8 cellular contexts compared by ENCODE assay signal in the genomic region with DNA sequence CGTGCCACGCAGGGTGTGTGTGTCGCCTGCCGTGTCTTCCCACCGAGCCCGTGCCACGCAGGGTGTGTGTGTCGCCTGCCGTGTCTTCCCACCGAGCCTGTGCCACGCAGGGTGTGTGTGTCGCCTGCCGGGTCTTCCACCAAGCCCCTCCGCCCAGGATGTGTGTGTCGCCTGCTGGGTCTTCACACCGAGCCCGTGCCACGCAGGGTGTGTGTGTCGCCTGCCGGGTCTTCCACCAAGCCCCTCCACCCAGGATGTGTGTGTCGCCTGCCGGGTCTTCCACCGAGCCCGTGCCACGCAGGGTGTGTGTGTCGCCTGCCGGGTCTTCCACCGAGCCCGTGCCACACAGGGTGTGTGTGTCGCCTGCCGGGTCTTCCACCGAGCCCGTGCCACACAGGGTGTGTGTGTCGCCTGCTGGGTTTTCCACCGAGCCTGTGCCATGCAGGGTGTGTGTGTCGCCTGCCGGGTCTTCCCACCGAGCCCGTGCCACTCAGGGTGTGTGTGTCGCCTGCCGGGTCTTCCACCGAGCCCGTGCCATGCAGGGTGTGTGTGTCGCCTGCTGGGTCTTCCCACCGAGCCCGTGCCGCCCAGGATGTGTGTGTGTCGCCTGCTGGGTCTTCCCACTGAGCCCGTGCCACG.
A peak's percentile ranks its signal among the peaks of the same experiment; 100 is the strongest.
DNase-seq lines count a peak whose midpoint lies in the region; ATAC-seq, FAIRE-seq and TF ChIP-seq lines count a peak whose summit lies in the region.
"Not testable (repeated sequence)": the region's sequence is repeated elsewhere in the genome, so short reads cannot be mapped to it uniquely, and the experiment has no call there.

No MANE protein-coding gene starts in this region.

- H2AK5ac ChIP-seq in neuronal stem cell (ENCODE audit: low read depth, low read length) = peak overlapping the region; percentile 76

- H3K27ac ChIP-seq in RWPE2 (ENCODE audit: poor library complexity, severe bottlenecking); kidney (ENCODE audit: low read depth in 2 of 2, low read length in 2 of 2); neuronal stem cell (replicated peaks; ENCODE audit: low read length); aorta (ENCODE audit: low read depth in 1 of 2, low read length in 2 of 2): not testable (repeated sequence)

- H3K23ac ChIP-seq in neuronal stem cell (ENCODE audit: low read depth, low read length, poor library complexity) = peak overlapping the region; percentile 67

- not testable (repeated sequence) for H3K9ac ChIP-seq in kidney (ENCODE audit: low read length in 2 of 2)
- H3K9ac ChIP-seq in neuronal stem cell (ENCODE audit: low read depth, low read length, poor library complexity) = peak overlapping the region; percentile 50

- not testable (repeated sequence) for H3K4me3 ChIP-seq in RWPE2 (ENCODE audit: severe bottlenecking); kidney (ENCODE audit: low read length in 2 of 2); neuronal stem cell (ENCODE audit: low read length in 2 of 2); aorta (ENCODE audit: low read length in 2 of 2)

- peak overlapping the region; percentile 74 for H3K18ac ChIP-seq in neuronal stem cell (ENCODE audit: low read length)

- H3K36me3 Mint-ChIP-seq in activated CD4-positive, alpha-beta memory T cell treated with anti-CD3 and anti-CD28 coated beads, Interleukin-2, amount 10 ng/mL, durations not matched to agents 7 days and 5 days (ENCODE audit: low read depth) = peaks cover 48% of the 10 kb centered on the region
- peaks cover 32% of the 10 kb centered on the region for H3K36me3 Mint-ChIP-seq in activated naive CD4-positive, alpha-beta T cell treated with anti-CD3 and anti-CD28 coated beads for 36 hours (ENCODE audit: low read depth)
- H3K36me3 Mint-ChIP-seq in dendritic cell treated with granulocyte-macrophage colony-stimulating factor and Interleukin-4, amounts not matched to agents 40 ng/mL and 50 ng/mL, for 4 days (ENCODE audit: low read depth) = peaks cover 39% of the 10 kb centered on the region

- H3K4me2 ChIP-seq in neuronal stem cell (ENCODE audit: insufficient read depth, low read length, poor library complexity, severe bottlenecking) = not testable (repeated sequence)

- H3K27me3 ChIP-seq in RWPE2 (ENCODE audit: insufficient read depth, poor library complexity, severe bottlenecking); neuronal stem cell (ENCODE audit: control insufficient read depth in 3 of 3, insufficient read depth in 3 of 3, low read depth in 1 of 3, low read length in 3 of 3); aorta (ENCODE audit: control insufficient read depth in 1 of 2, insufficient read depth in 2 of 2, low read length in 1 of 2): not testable (repeated sequence)

- H3K79me1 ChIP-seq in neuronal stem cell (ENCODE audit: low read depth, low read length) = not testable (repeated sequence)

- H3K27me3 Mint-ChIP-seq in activated CD4-positive, alpha-beta memory T cell treated with anti-CD3 and anti-CD28 coated beads, Interleukin-2, amount 10 ng/mL, durations not matched to agents 7 days and 5 days; activated naive CD4-positive, alpha-beta T cell treated with anti-CD3 and anti-CD28 coated beads for 36 hours (ENCODE audit: low read depth); dendritic cell treated with granulocyte-macrophage colony-stimulating factor and Interleukin-4, amounts not matched to agents 40 ng/mL and 50 ng/mL, for 4 days: not testable (repeated sequence)

- ATAC-seq in RWPE2 (ENCODE audit: low read depth); aorta (ENCODE audit: low FRiP score): not testable (repeated sequence)

- H3K4me1 ChIP-seq in RWPE2 (ENCODE audit: insufficient read depth, poor library complexity, severe bottlenecking); kidney (ENCODE audit: control insufficient read depth in 1 of 2, insufficient read depth in 1 of 2, low read depth in 1 of 2, low read length in 2 of 2); aorta (ENCODE audit: control insufficient read depth in 1 of 2, insufficient read depth in 2 of 2, low read length in 2 of 2): not testable (repeated sequence)
- H3K4me1 ChIP-seq in neuronal stem cell (ENCODE audit: control insufficient read depth in 2 of 2, insufficient read depth in 1 of 2, low read depth in 1 of 2, low read length in 2 of 2) = peaks cover 25 to 44% of the 10 kb centered on the region in 2 donors

- POLR2A ChIA-PET in activated CD4-positive, alpha-beta memory T cell treated with anti-CD3 and anti-CD28 coated beads, Interleukin-2, amount 10 ng/mL, durations not matched to agents 7 days and 5 days (lab: Charles Lee) = interaction anchor here (0.7 to 2.4 kb wide), 20 partner anchors 8 to 422 kb away, joined by 3 to 120 read pairs (median 6); no protein-coding TSS in a partner anchor

- H3K27ac Mint-ChIP-seq in activated CD4-positive, alpha-beta memory T cell treated with anti-CD3 and anti-CD28 coated beads, Interleukin-2, amount 10 ng/mL, durations not matched to agents 7 days and 5 days = peak overlapping the region; percentile 100
- peak overlapping the region; percentile 96 for H3K27ac Mint-ChIP-seq in activated naive CD4-positive, alpha-beta T cell treated with anti-CD3 and anti-CD28 coated beads for 36 hours
- H3K27ac Mint-ChIP-seq in dendritic cell treated with granulocyte-macrophage colony-stimulating factor and Interleukin-4, amounts not matched to agents 40 ng/mL and 50 ng/mL, for 4 days = peak overlapping the region; percentile 61

- not testable (repeated sequence) for H2BK120ac ChIP-seq in neuronal stem cell (ENCODE audit: low read depth, low read length)

- CTCF ChIA-PET in activated CD4-positive, alpha-beta memory T cell treated with anti-CD3 and anti-CD28 coated beads, Interleukin-2, amount 10 ng/mL, durations not matched to agents 7 days and 5 days (lab: Charles Lee) = interaction anchor here (0.9 to 1.8 kb wide), 3 partner anchors 14 to 271 kb away, joined by 3 to 9 read pairs (median 3); no protein-coding TSS in a partner anchor
- CTCF ChIA-PET in activated naive CD4-positive, alpha-beta T cell treated with anti-CD3 and anti-CD28 coated beads for 36 hours (lab: Charles Lee) = interaction anchor here (1.3 kb wide), 1 partner anchor 22 kb away, joined by 5 read pairs; no protein-coding TSS in a partner anchor

- peaks cover 25% of the 10 kb centered on the region for H3K36me3 ChIP-seq in RWPE2 (ENCODE audit: low read depth)
- H3K36me3 ChIP-seq in kidney (ENCODE audit: control insufficient read depth in 1 of 2, insufficient read depth in 2 of 2, low read length in 2 of 2); neuronal stem cell (replicated peaks in 1 of 2; ENCODE audit: control insufficient read depth in 2 of 2, insufficient read depth in 2 of 2, low read length in 2 of 2); aorta (ENCODE audit: control insufficient read depth in 1 of 2, insufficient read depth in 2 of 2, low read length in 1 of 2): not testable (repeated sequence)

- H4K91ac ChIP-seq in neuronal stem cell (ENCODE audit: low read depth, low read length, poor library complexity) = not testable (repeated sequence)

- peaks cover 71% of the 10 kb centered on the region for H3K4me1 Mint-ChIP-seq in activated CD4-positive, alpha-beta memory T cell treated with anti-CD3 and anti-CD28 coated beads, Interleukin-2, amount 10 ng/mL, durations not matched to agents 7 days and 5 days
- peaks cover 56% of the 10 kb centered on the region for H3K4me1 Mint-ChIP-seq in activated naive CD4-positive, alpha-beta T cell treated with anti-CD3 and anti-CD28 coated beads for 36 hours (ENCODE audit: low read depth)
- H3K4me1 Mint-ChIP-seq in dendritic cell treated with granulocyte-macrophage colony-stimulating factor and Interleukin-4, amounts not matched to agents 40 ng/mL and 50 ng/mL, for 4 days (ENCODE audit: low read depth) = peaks cover 64% of the 10 kb centered on the region

- H3K4me3 Mint-ChIP-seq in activated CD4-positive, alpha-beta memory T cell treated with anti-CD3 and anti-CD28 coated beads, Interleukin-2, amount 10 ng/mL, durations not matched to agents 7 days and 5 days = peak overlapping the region; percentile 72
- H3K4me3 Mint-ChIP-seq in activated naive CD4-positive, alpha-beta T cell treated with anti-CD3 and anti-CD28 coated beads for 36 hours = peak overlapping the region; percentile 64
- not testable (repeated sequence) for H3K4me3 Mint-ChIP-seq in dendritic cell treated with granulocyte-macrophage colony-stimulating factor and Interleukin-4, amounts not matched to agents 40 ng/mL and 50 ng/mL, for 4 days

- not testable (repeated sequence) for H3K9me3 ChIP-seq in RWPE2 (ENCODE audit: severe bottlenecking); kidney (ENCODE audit: control insufficient read depth in 1 of 2, low read length in 2 of 2); neuronal stem cell (replicated peaks in 1 of 2; ENCODE audit: control insufficient read depth in 2 of 2, insufficient read depth in 1 of 2, low read depth in 1 of 2, low read length in 2 of 2); aorta (ENCODE audit: control insufficient read depth, low read length)

- intact Hi-C loops in activated naive CD4-positive, alpha-beta T cell treated with anti-CD3 and anti-CD28 coated beads for 36 hours (cut with micrococcal nuclease) = loop anchor here (1.0 kb wide), 6 partner anchors 15 to 211 kb away; no protein-coding TSS in a partner anchor
- intact Hi-C loops in dendritic cell treated with granulocyte-macrophage colony-stimulating factor and Interleukin-4, amounts not matched to agents 40 ng/mL and 50 ng/mL, for 4 days (cut with micrococcal nuclease); kidney (cut with DNase I); aorta (cut with DNase I): not testable (repeated sequence)

- H2AFZ ChIP-seq in neuronal stem cell (ENCODE audit: low read length) = not testable (repeated sequence)

- TF ChIP-seq CTCF in RWPE2 (IDR thresholded peaks at IDR 0.05; ENCODE audit: poor library complexity, severe bottlenecking); kidney (IDR thresholded peaks at IDR 0.05; ENCODE audit: borderline replicate concordance, extremely low read depth, insufficient read depth): not testable (repeated sequence)

- H4K8ac ChIP-seq in neuronal stem cell (ENCODE audit: low read depth, low read length) = not testable (repeated sequence)

- WGBS in neuronal stem cell (ENCODE audit: extremely low coverage in 2 of 2, insufficient read length in 2 of 2, insufficient replicate concordance in 1 of 2), 2 donors = no CpG with 5 or more reads among the region's 50 CpGs
- WGBS in aorta, 2 donors = 95 to 96% methylated on average over 43 to 48 of the region's 50 CpGs

- not testable (repeated sequence) for FAIRE-seq in kidney (lab: Jason Lieb, UNC)

- not testable (repeated sequence) for H2BK5ac ChIP-seq in neuronal stem cell (ENCODE audit: low read length)

- not testable (repeated sequence) for H3K4ac ChIP-seq in neuronal stem cell (ENCODE audit: low read length)

- not testable (repeated sequence) for H2BK15ac ChIP-seq in neuronal stem cell (ENCODE audit: low read length)

- DNase-seq in COR-L47 (lab: John Stamatoyannopoulos, UW) (peak; percentile 89), RWPE2 (ENCODE audit: low spot score) (peak; percentile 56), kidney (peak; percentile 45), aorta (peak; percentile 16 to 26)
- DNase-seq in activated CD4-positive, alpha-beta memory T cell treated with anti-CD3 and anti-CD28 coated beads, Interleukin-2, amount 10 ng/mL, durations not matched to agents 7 days and 5 days; activated naive CD4-positive, alpha-beta T cell treated with anti-CD3 and anti-CD28 coated beads for 36 hours; neuronal stem cell (ENCODE audit: low spot score): not testable (repeated sequence)

- H3K14ac ChIP-seq in neuronal stem cell (ENCODE audit: low read length) = peak overlapping the region; percentile 75

- not testable (repeated sequence) for H3K9me3 Mint-ChIP-seq in activated CD4-positive, alpha-beta memory T cell treated with anti-CD3 and anti-CD28 coated beads, Interleukin-2, amount 10 ng/mL, durations not matched to agents 7 days and 5 days; activated naive CD4-positive, alpha-beta T cell treated with anti-CD3 and anti-CD28 coated beads for 36 hours; dendritic cell treated with granulocyte-macrophage colony-stimulating factor and Interleukin-4, amounts not matched to agents 40 ng/mL and 50 ng/mL, for 4 days

- H2BK12ac ChIP-seq in neuronal stem cell (ENCODE audit: low read length) = peak overlapping the region; percentile 87
